Comparison of ENCODE assay signal across 8 cellular contexts in the genomic region with DNA sequence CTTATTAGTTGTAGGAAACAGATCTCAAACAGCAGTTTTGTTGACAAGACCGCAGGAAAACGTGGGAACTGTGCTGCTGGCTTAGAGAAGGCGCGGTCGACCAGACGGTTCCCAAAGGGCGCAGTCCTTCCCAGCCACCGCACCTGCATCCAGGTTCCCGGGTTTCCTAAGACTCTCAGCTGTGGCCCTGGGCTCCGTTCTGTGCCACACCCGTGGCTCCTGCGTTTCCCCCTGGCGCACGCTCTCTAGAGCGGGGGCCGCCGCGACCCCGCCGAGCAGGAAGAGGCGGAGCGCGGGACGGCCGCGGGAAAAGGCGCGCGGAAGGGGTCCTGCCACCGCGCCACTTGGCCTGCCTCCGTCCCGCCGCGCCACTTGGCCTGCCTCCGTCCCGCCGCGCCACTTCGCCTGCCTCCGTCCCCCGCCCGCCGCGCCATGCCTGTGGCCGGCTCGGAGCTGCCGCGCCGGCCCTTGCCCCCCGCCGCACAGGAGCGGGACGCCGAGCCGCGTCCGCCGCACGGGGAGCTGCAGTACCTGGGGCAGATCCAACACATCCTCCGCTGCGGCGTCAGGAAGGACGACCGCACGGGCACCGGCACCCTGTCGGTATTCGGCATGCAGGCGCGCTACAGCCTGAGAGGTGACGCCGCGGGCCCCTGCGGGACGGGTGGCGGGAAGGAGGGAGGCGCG. TPM values are rescaled to one million over a fixed set of nuclear protein-coding genes. Genes with fewer than 3 reads are reported as not detected.
DNase-seq lines count a peak whose midpoint lies in the region; ATAC-seq lines count a peak whose summit lies in the region.

A gene (plus strand): TSS at position 343 of the 687 bp plus-strand sequence. CDS start 90 bp downstream, at position 433.

- peak; percentile 25 for DNase-seq in Ammon's horn (ENCODE audit: low spot score)
- peak; percentile 47 for DNase-seq in NCI-H187 treated with DMSO at 0.1 percent for 48 hours (lab: John Stamatoyannopoulos, UW)
- DNase-seq in T-helper 17 cell, result peak in 2 of 3 donors; percentile 11 to 25
- DNase-seq in cerebellum (ENCODE audit: low spot score), result peak; percentile 17
- peak; percentile 94 for DNase-seq in left kidney (ENCODE audit: low read depth, low spot score)
- DNase-seq in stimulated activated CD8-positive, alpha-beta memory T cell treated with anti-CD3 and anti-CD28 coated beads, Interleukin-2, amount 100 ng/mL, for 48 hours (ENCODE audit: low read depth in 2 of 2), result peak; percentile 40 to 58

- no peaks in the 10 kb centered on the region for H3K36me3 Mint-ChIP-seq in T-helper 17 cell (ENCODE audit: low read depth)

- peaks cover 9% of the 10 kb centered on the region for H3K4me1 Mint-ChIP-seq in T-helper 17 cell

- H3K27ac Mint-ChIP-seq in T-helper 17 cell, result no peak within 1 kb of the TSS

- no peaks in the 10 kb centered on the region for H3K9me3 ChIP-seq in T-helper 17 cell (ENCODE audit: control insufficient read depth, low read length, poor library complexity, severe bottlenecking)

- ATAC-seq in GM18867 (IDR thresholded peaks at IDR 0.05; ENCODE audit: unreplicated experiment) (peak; percentile 47), HG03064 (IDR thresholded peaks at IDR 0.05; ENCODE audit: low read depth, unreplicated experiment) (peak; percentile 36), T-helper 17 cell (peak; percentile 66)

- H3K27me3 Mint-ChIP-seq in T-helper 17 cell, result peaks cover 37% of the 10 kb centered on the region

- peak within 1 kb of the TSS; percentile 81 for H3K4me3 Mint-ChIP-seq in T-helper 17 cell

RNA-seq across cellular contexts. Expression of the gene that starts here (rescaled TPM):
- 1 to 10 TPM in 1 of 2 donors, under 1 TPM in 1; 0.60 to 2.5 TPM for total RNA-seq in T-helper 17 cell
- total RNA-seq in cerebellum, result 16.2 TPM

Comparison
In these comparisons a context has a peak if more than half of its experiments do, and no peak if none do; other contexts are left out.
1. Peak in every context shown above with its lines: DNase-seq and ATAC-seq.
2. DNase-seq: peak in every context shown above with its lines; median percentile 94 in left kidney; 49 in stimulated activated CD8-positive, alpha-beta memory T cell treated with anti-CD3 and anti-CD28 coated beads, Interleukin-2, amount 100 ng/mL, for 48 hours; 47 in NCI-H187 treated with DMSO at 0.1 percent for 48 hours; 25 in Ammon's horn; 18 in T-helper 17 cell; 17 in cerebellum.